21 cellular contexts compared by ENCODE assay signal in the genomic region with DNA sequence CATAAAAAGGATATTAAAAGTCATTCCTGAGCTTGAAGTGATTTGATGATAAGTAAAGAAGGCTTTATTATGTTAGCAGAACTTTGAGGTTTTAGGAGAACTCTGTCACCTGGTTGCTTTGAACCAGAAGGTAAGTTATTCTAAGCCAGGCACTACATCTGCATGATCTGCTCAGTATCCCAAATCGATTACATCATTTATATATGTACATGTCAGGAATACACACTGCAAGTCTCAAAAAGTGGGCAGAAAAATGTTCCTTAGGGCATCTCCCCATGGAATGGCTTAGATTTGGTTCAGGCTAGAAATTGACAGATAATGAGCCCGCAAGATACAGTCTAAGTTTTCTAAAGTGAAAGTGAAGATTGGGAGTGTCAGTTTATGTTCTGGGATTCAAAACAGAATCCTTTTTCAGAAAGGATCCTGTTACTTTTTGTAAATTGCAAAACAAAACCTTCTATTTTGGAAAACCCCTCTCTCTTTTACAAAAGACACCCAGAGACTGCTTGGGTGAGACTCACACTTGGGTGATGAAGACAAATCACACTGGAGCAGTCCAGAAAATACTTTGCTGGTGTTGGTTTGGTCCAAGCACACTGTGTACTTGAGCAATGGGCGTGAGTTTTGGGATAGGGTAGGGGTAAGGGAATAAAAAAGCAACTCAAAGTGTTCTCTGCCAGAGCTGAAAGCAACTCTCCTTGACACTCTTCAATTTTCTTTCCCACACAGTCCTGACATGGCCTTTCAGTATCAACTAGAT.
"Had no signal": no experiment of that assay in that cellular context is flagged by ENCODE, and none has a peak within 500 bp of the region (broad histone marks: within the 10 kb centered on the region; RNA-seq: fewer than 3 reads in every experiment).

No MANE protein-coding gene starts in this region.

- H3K27ac ChIP-seq: breast epithelium, PC-9 had no signal

- H3K4me3 ChIP-seq: breast epithelium, PC-9 had no signal

- H2AFZ ChIP-seq: PC-9 had no signal

- H3K36me3 Mint-ChIP-seq: activated naive CD4-positive, alpha-beta T cell treated with anti-CD3 and anti-CD28 coated beads, Interleukin-2, amount 10 ng/mL, durations not matched to agents 7 days and 5 days; activated naive CD8-positive, alpha-beta T cell treated with anti-CD3 and anti-CD28 coated beads for 36 hours had no signal

- H3K4me1 ChIP-seq: breast epithelium had no signal

- H3K4me1 Mint-ChIP-seq: activated naive CD4-positive, alpha-beta T cell treated with anti-CD3 and anti-CD28 coated beads, Interleukin-2, amount 10 ng/mL, durations not matched to agents 7 days and 5 days; activated naive CD8-positive, alpha-beta T cell treated with anti-CD3 and anti-CD28 coated beads for 36 hours had no signal

- H3K36me3 ChIP-seq: breast epithelium had no signal

- H3K4me2 ChIP-seq: PC-9 had no signal

- ATAC-seq: activated CD4-positive, CD25-positive, alpha-beta regulatory T cell treated with anti-CD3 and anti-CD28 coated beads, Interleukin-2, amount 50 U/mL, for 24 hours; activated CD8-positive, alpha-beta T cell treated with anti-CD3 and anti-CD28 coated beads for 36 hours; activated T-cell treated with anti-CD3 and anti-CD28 coated beads, Interleukin-2, amount 50 U/mL, for 72 hours had no signal

- H3K4me3 Mint-ChIP-seq: activated CD8-positive, alpha-beta T cell treated with anti-CD3 and anti-CD28 coated beads for 36 hours; activated naive CD4-positive, alpha-beta T cell treated with anti-CD3 and anti-CD28 coated beads, Interleukin-2, amount 10 ng/mL, durations not matched to agents 7 days and 5 days; activated naive CD8-positive, alpha-beta T cell treated with anti-CD3 and anti-CD28 coated beads for 36 hours; activated T-cell treated with anti-CD3 and anti-CD28 coated beads, Interleukin-2, amount 50 U/mL, for 72 hours; T-helper 1 cell treated with Interleukin-12 subunit alpha and Interleukin-12 subunit beta and Interleukin-4 antibody, amounts not matched to agents 30 μg/mL and 1 μg/mL, for 36 hours had no signal

- DNase-seq: activated CD4-positive, alpha-beta T cell treated with anti-CD3 and anti-CD28 coated beads for 4 hours; activated CD8-positive, alpha-beta memory T cell treated with anti-CD3 and anti-CD28 coated beads, Interleukin-2, amount 50 U/mL, for 4 hours; activated CD8-positive, alpha-beta T cell treated with anti-CD3 and anti-CD28 coated beads for 36 hours; activated gamma-delta T cell treated with Interleukin-2 at 50 U/mL for 16 hours; activated naive CD4-positive, alpha-beta T cell treated with anti-CD3 and anti-CD28 coated beads, Interleukin-2, amount 10 ng/mL, durations not matched to agents 7 days and 5 days; activated naive CD8-positive, alpha-beta T cell treated with anti-CD3 and anti-CD28 coated beads for 36 hours; activated T-cell treated with anti-CD3 and anti-CD28 coated beads, Interleukin-2, amount 50 U/mL, for 72 hours; caudate nucleus; KG1; NCI-H1092 treated with DMSO at 0.1 percent for 48 hours; NCI-H1436; NCI-H187; NCI-H2081; NCI-H510A treated with DMSO at 0.1 percent for 48 hours; NCI-H69; PC-9; SIG-M5 had no signal

- H3K9me3 Mint-ChIP-seq: activated naive CD4-positive, alpha-beta T cell treated with anti-CD3 and anti-CD28 coated beads, Interleukin-2, amount 10 ng/mL, durations not matched to agents 7 days and 5 days; activated T-helper 2 cell treated with anti-CD3 and anti-CD28 coated beads, Interferon-gamma antibody, Interleukin-2, Interleukin-4, amounts not matched to agents 10 μg/mL and 5 μg/mL and 100 μg/mL, durations not matched to agents 14 hours and 24 hours and 36 hours had no signal

- H3K27ac Mint-ChIP-seq: activated CD8-positive, alpha-beta T cell treated with anti-CD3 and anti-CD28 coated beads for 36 hours; activated naive CD4-positive, alpha-beta T cell treated with anti-CD3 and anti-CD28 coated beads, Interleukin-2, amount 10 ng/mL, durations not matched to agents 7 days and 5 days; activated naive CD8-positive, alpha-beta T cell treated with anti-CD3 and anti-CD28 coated beads for 36 hours; activated T-cell treated with anti-CD3 and anti-CD28 coated beads, Interleukin-2, amount 50 U/mL, for 72 hours; activated T-helper 2 cell treated with anti-CD3 and anti-CD28 coated beads, Interferon-gamma antibody, Interleukin-2, Interleukin-4, amounts not matched to agents 10 μg/mL and 5 μg/mL and 100 μg/mL, durations not matched to agents 14 hours and 24 hours and 36 hours; T-helper 1 cell treated with Interleukin-12 subunit alpha and Interleukin-12 subunit beta and Interleukin-4 antibody, amounts not matched to agents 30 μg/mL and 1 μg/mL, for 36 hours had no signal
